ENCODE assay signal across 12 cellular contexts in the genomic region with DNA sequence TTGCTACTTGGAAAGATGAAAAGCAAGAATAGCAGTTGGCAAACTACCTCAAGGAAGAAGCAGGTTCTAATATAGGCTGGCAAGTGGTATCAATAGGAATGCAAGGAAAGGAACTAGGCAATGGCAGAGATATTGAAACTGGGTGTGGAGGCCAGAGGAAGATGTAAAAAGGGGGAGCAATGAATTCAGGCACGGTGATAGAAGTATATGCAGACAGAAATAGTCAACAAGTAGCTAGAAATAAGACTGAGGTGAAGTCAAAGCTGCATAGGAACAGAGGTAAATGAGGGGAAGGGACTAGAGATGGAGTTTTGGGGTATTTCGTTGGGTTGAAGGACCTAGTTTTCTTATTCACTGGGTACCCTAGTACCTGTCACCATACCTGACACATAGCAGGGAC. TPM values are rescaled to one million over a fixed set of nuclear protein-coding genes. Genes with fewer than 3 reads are reported as not detected.
A peak's percentile ranks its signal among the peaks of the same experiment; 100 is the strongest.
DNase-seq lines count a peak whose midpoint lies in the region; ATAC-seq, FAIRE-seq and TF ChIP-seq lines count a peak whose summit lies in the region.
"Had no signal": no experiment of that assay in that cellular context is flagged by ENCODE, and none has a peak within 500 bp of the region (broad histone marks: within the 10 kb centered on the region; RNA-seq: fewer than 3 reads in every experiment).

No MANE protein-coding gene starts in this region.

- H3K4me1 ChIP-seq in CD4-positive, CD25-positive, alpha-beta regulatory T cell (ENCODE audit: control insufficient read depth, insufficient read depth, low read length, poor library complexity, severe bottlenecking): peaks cover 68% of the 10 kb centered on the region
- peaks cover 10 to 19% of the 10 kb centered on the region in 2 experiments; a peak in 4 of 5 replicates for H3K4me1 ChIP-seq in K562 (replicated peaks in 1 of 2; ENCODE audit: control insufficient read depth in 2 of 2, insufficient read depth in 2 of 2, low read length in 2 of 2)

- no peak for ATAC-seq in CD4-positive, CD25-positive, alpha-beta regulatory T cell (ENCODE audit: low read depth in 2 of 2)
- ATAC-seq in K562: no peak

- peaks cover 10% of the 10 kb centered on the region for H3K27me3 Mint-ChIP-seq in CD4-positive, CD25-positive, alpha-beta regulatory T cell
- H3K27me3 Mint-ChIP-seq in HFFc6 (ENCODE audit: insufficient read depth) (peaks cover 6% of the 10 kb centered on the region), osteocyte (ENCODE audit: unreplicated experiment) (no peaks in the 10 kb centered on the region)

- in situ Hi-C loops in K562 (cut with MboI): no loop called here

- H3K4me1 Mint-ChIP-seq in CD4-positive, CD25-positive, alpha-beta regulatory T cell: peaks cover 25 to 75% (median 56%) of the 10 kb centered on the region in 4 donors
- peaks cover 28% of the 10 kb centered on the region for H3K4me1 Mint-ChIP-seq in HFFc6 (ENCODE audit: low read depth)
- H3K4me1 Mint-ChIP-seq in osteocyte (ENCODE audit: unreplicated experiment): peaks cover 20% of the 10 kb centered on the region

- H2AFZ ChIP-seq in K562 (ENCODE audit: low read depth, low read length): no peak overlapping the region
- H2AFZ ChIP-seq: GM23248 had no signal

- no peak overlapping the region for H3K4me2 ChIP-seq in K562 (ENCODE audit: insufficient read depth, low read length)
- H3K4me2 ChIP-seq: SK-N-SH had no signal

- DNase-seq in CD4-positive, CD25-positive, alpha-beta regulatory T cell: no peak
- DNase-seq in HFFc6: no peak
- no peak for DNase-seq in K562 (ENCODE audit: extremely low read depth in 1 of 4, low spot score in 3 of 4)
- no peak for DNase-seq in osteocyte (ENCODE audit: extremely low spot score, unreplicated experiment)
- DNase-seq in activated gamma-delta T cell treated with Interleukin-2 at 50 U/mL for 16 hours: no peak
- no peak for DNase-seq in NCI-H146 (lab: John Stamatoyannopoulos, UW)
- DNase-seq in H54 (ENCODE audit: insufficient read length, low spot score): no peak
- DNase-seq: GM23248, NCI-H1417 treated with DMSO at 0.1 percent for 48 hours, NCI-H774, SK-N-SH had no signal

- H3K9ac ChIP-seq in K562 (ENCODE audit: insufficient read depth in 1 of 2, low read depth in 2 of 2, low read length in 2 of 2): no peak overlapping the region
- H3K9ac ChIP-seq: GM23248, SK-N-SH had no signal

- peaks cover 32% of the 10 kb centered on the region for H3K79me2 ChIP-seq in K562 (ENCODE audit: control insufficient read depth, insufficient read depth, low read length)

- TF ChIP-seq CTCF in HFFc6 (IDR thresholded peaks at IDR 0.05): no peak
- TF ChIP-seq CTCF in K562 (IDR thresholded peaks at IDR 0.05 in 2 of 3, conservative IDR thresholded peaks at IDR 0.05 in 1 of 3; ENCODE audit: insufficient read depth in 2 of 3, low read depth in 1 of 3, low read length in 3 of 3): no peak
- no peak for TF ChIP-seq CTCF in osteocyte (IDR thresholded peaks at IDR 0.05)

- WGBS in K562 (ENCODE audit: insufficient coverage, low coverage, missing lambda C conversion rate): 40% methylated on average over 2 of the region's 2 CpGs

- peak overlapping the region; percentile 100 for H3K27ac ChIP-seq in CD4-positive, CD25-positive, alpha-beta regulatory T cell (ENCODE audit: insufficient read depth, low read length, poor library complexity, severe bottlenecking)
- H3K27ac ChIP-seq in K562 (ENCODE audit: extremely low read depth, low read depth, low read length): peak overlapping the region; percentile 17; the same call in 1 of the 3 replicates
- H3K27ac ChIP-seq: GM23248 had no signal

- no peaks in the 10 kb centered on the region for H3K9me3 Mint-ChIP-seq in CD4-positive, CD25-positive, alpha-beta regulatory T cell
- H3K9me3 Mint-ChIP-seq in HFFc6 (no peaks in the 10 kb centered on the region), osteocyte (ENCODE audit: unreplicated experiment) (no peaks in the 10 kb centered on the region)

- TF ChIP-seq RAD21 in K562 (CRISPR knock-in tag; conservative IDR thresholded peaks at IDR 0.05 in 1 of 2, IDR thresholded peaks at IDR 0.05 in 1 of 2): no peak

- H3K4me3 ChIP-seq in CD4-positive, CD25-positive, alpha-beta regulatory T cell (ENCODE audit: low read depth, low read length): peak overlapping the region; percentile 52
- H3K4me3 ChIP-seq in K562: no peak overlapping the region
- H3K4me3 ChIP-seq: GM23248 had no signal

- no peaks in the 10 kb centered on the region for H3K9me1 ChIP-seq in K562 (ENCODE audit: control insufficient read depth, insufficient read depth, low read length)

- FAIRE-seq in K562 (lab: Jason Lieb, UNC) (no peak), H54 (lab: Jason Lieb, UNC) (no peak)
- FAIRE-seq: D721Med had no signal

- H3K4me3 Mint-ChIP-seq in CD4-positive, CD25-positive, alpha-beta regulatory T cell: peak overlapping the region; percentile 68 to 92 (median 78)
- no peak overlapping the region for H3K4me3 Mint-ChIP-seq in HFFc6
- H3K4me3 Mint-ChIP-seq in osteocyte (ENCODE audit: unreplicated experiment): no peak overlapping the region

- TF ChIP-seq POLR2A in K562 (conservative IDR thresholded peaks at IDR 0.05): no peak
- TF ChIP-seq POLR2A in H54 (IDR thresholded peaks at IDR 0.05; ENCODE audit: low read depth, low read length): no peak

- POLR2A ChIA-PET in K562 (lab: Yijun Ruan, JAX): interaction anchor here (0.8 to 2.1 kb wide), 5 partner anchors 9 to 33 kb away, joined by 3 to 8 read pairs (median 4); no protein-coding TSS in a partner anchor

- H3K27me3 ChIP-seq in CD4-positive, CD25-positive, alpha-beta regulatory T cell (ENCODE audit: control insufficient read depth, insufficient read depth, low read length): no peaks in the 10 kb centered on the region
- H3K27me3 ChIP-seq in K562 (ENCODE audit: control insufficient read depth in 2 of 2, insufficient read depth in 2 of 2, low read length in 2 of 2): no peaks in the 10 kb centered on the region

- CTCF ChIA-PET in K562 (lab: Yijun Ruan, JAX; ENCODE audit: low intra/inter-chr PET ratio): no interaction called here

- peaks cover 5% of the 10 kb centered on the region for H3K36me3 ChIP-seq in CD4-positive, CD25-positive, alpha-beta regulatory T cell (ENCODE audit: control insufficient read depth, insufficient read depth, low read length)
- peaks cover 27% of the 10 kb centered on the region; the same call in 2 of the 3 replicates for H3K36me3 ChIP-seq in K562 (ENCODE audit: control insufficient read depth, insufficient read depth, low read length)

- H3K9me3 ChIP-seq in CD4-positive, CD25-positive, alpha-beta regulatory T cell (ENCODE audit: control insufficient read depth in 2 of 2, low read length in 2 of 2): no peaks in the 10 kb centered on the region
- H3K9me3 ChIP-seq in K562 (replicated peaks; ENCODE audit: control insufficient read depth, insufficient read depth, low read depth, low read length): no peaks in the 10 kb centered on the region
- H3K9me3 ChIP-seq: SK-N-SH had no signal

- intact Hi-C loops in K562 (cut with micrococcal nuclease): no loop called here

- H3K27ac Mint-ChIP-seq in CD4-positive, CD25-positive, alpha-beta regulatory T cell: peak overlapping the region; percentile 78 to 100 (median 92)
- H3K27ac Mint-ChIP-seq in HFFc6: peak overlapping the region; percentile 0; the same call in 1 of the 2 replicates
- H3K27ac Mint-ChIP-seq in osteocyte (ENCODE audit: unreplicated experiment): peak overlapping the region; percentile 39

- peaks cover 39% of the 10 kb centered on the region for H3K36me3 Mint-ChIP-seq in CD4-positive, CD25-positive, alpha-beta regulatory T cell
- H3K36me3 Mint-ChIP-seq in HFFc6 (ENCODE audit: low read depth) (peaks cover 32% of the 10 kb centered on the region), osteocyte (ENCODE audit: unreplicated experiment) (peaks cover 20% of the 10 kb centered on the region)

- BruUV-seq in K562 (replicated peaks; lab: Mats Ljungman, UMichigan): no TSS peak

- no peaks in the 10 kb centered on the region for H4K20me1 ChIP-seq in K562 (replicated peaks; ENCODE audit: control insufficient read depth, insufficient read depth, low read length)

- TF ChIP-seq EP300 in K562 (IDR thresholded peaks at IDR 0.05; ENCODE audit: low read length): no peak

TF ChIP-seq in K562, 482 proteins besides CTCF, POLR2A, EP300 and RAD21:
- TF ChIP-seq TSC22D4 (tag; IDR thresholded peaks at IDR 0.05): 0 out of 2 replicates have a peak, but pooled peaks have one; percentile 15
- no peak for TF ChIP-seq BHLHE40 (IDR thresholded peaks at IDR 0.05; ENCODE audit: low read length)

RNA-seq across cellular contexts. Expression of a gene that starts 4.1 kb away (rescaled TPM):
- total RNA-seq in CD4-positive, CD25-positive, alpha-beta regulatory T cell: 330 TPM
- polyA plus RNA-seq in CD4-positive, CD25-positive, alpha-beta regulatory T cell: 100 to 1,000 TPM; 131 to 188 (median 173) TPM
- 100 to 1,000 TPM; 293 to 369 (median 361) TPM for total RNA-seq in HFFc6 (2021; fragmentation: NEBNext Ultra II Directional; extraction: Animal tissue kit (Norgen Biotek cat#: 25700))
- total RNA-seq in K562 (2011; cell fraction: chromatin; rRNA removed; ENCODE audit: low replicate concordance): 30.2 and 53.7 TPM in 2 replicates
- 60.7 and 63.0 TPM in 2 replicates for total RNA-seq in K562 (2011; cell fraction: nucleolus; rRNA removed)
- 58.0 and 69.2 TPM in 2 replicates for total RNA-seq in K562 (2011; cell fraction: nucleoplasm; rRNA removed)
- 78.1 and 99.4 TPM in 2 replicates for total RNA-seq in K562 (2014; rRNA removed)
- total RNA-seq in K562 (2014; rRNA removed; fragmentation: Illumina TruSeq; extraction: Trizol): 58.9 and 61.9 TPM in 2 replicates
- 72.5 and 76.0 TPM in 2 replicates for total RNA-seq in K562 (2015; rRNA removed; fragmentation: Illumina TruSeq; extraction: Trizol)
- total RNA-seq in K562 (2021): 407 and 420 TPM in 2 replicates
- polyA plus RNA-seq in K562 (2011; rRNA removed): 122 and 123 TPM in 2 replicates
- 131 and 249 TPM in 2 replicates for polyA plus RNA-seq in K562 (2011; cell fraction: cytosol; rRNA removed)
- polyA plus RNA-seq in K562 (2011; cell fraction: nucleus; rRNA removed): 78.5 and 114 TPM in 2 replicates
- polyA plus RNA-seq in K562 (2012): 431 TPM in 2 replicates
- polyA plus RNA-seq in K562 (2014; fragmentation: Illumina TruSeq; extraction: Trizol): 347 and 391 TPM in 2 replicates
- 10 to 100 TPM; 19.2 to 23.9 TPM for polyA plus RNA-seq in K562 (2014; fragmentation: Nextera tagmentation; extraction: Ambion mirVana)
- polyA plus RNA-seq in K562 (2014; rRNA removed): 212 and 227 TPM in 2 replicates
- polyA minus RNA-seq in K562 (2011; rRNA and poly(A)+ RNA removed): 55.6 and 69.8 TPM in 2 replicates
- polyA minus RNA-seq in K562 (2011; cell fraction: cytosol; rRNA and poly(A)+ RNA removed): 92.3 and 95.3 TPM in 2 replicates
- polyA minus RNA-seq in K562 (2011; cell fraction: nucleus; rRNA and poly(A)+ RNA removed): 36.1 and 36.7 TPM in 2 replicates
- 261 and 262 TPM in 2 replicates for total RNA-seq in osteocyte

Comparison
In these comparisons a context has a peak if more than half of its experiments do, and no peak if none do; other contexts are left out.
1. H3K27ac Mint-ChIP-seq: peak in every context shown above with its lines; median percentile 92 in CD4-positive, CD25-positive, alpha-beta regulatory T cell; 39 in osteocyte; 0 in HFFc6.
2. H3K4me3 Mint-ChIP-seq: peak in CD4-positive, CD25-positive, alpha-beta regulatory T cell (4 of 4); none in HFFc6 (single experiment) and osteocyte (single experiment).